18 cellular contexts compared by ENCODE assay signal in genomic region chr21:40923361-40923760, GRCh38.
"Had no signal": no experiment of that assay in that cellular context is flagged by ENCODE, and none has a peak within 500 bp of the region (broad histone marks: within the 10 kb centered on the region; RNA-seq: fewer than 3 reads in every experiment).

No MANE protein-coding gene starts in this region.

- H3K27me3 Mint-ChIP-seq: activated CD4-positive, alpha-beta memory T cell treated with anti-CD3 and anti-CD28 coated beads for 36 hours; activated CD4-positive, alpha-beta T cell treated with anti-CD3 and anti-CD28 coated beads for 36 hours; activated CD8-positive, alpha-beta memory T cell treated with anti-CD3 and anti-CD28 coated beads, Interleukin-2, amount 10 ng/mL, durations not matched to agents 7 days and 5 days; central memory CD8-positive, alpha-beta T cell; stimulated activated naive B cell treated with anti-CD40 and anti-IgM and Interleukin-4, amounts not matched to agents 10 μg/mL and 1 μg/mL and 100 μg/mL, for 72 hours had no signal

- H3K27ac ChIP-seq: colonic mucosa, gastrocnemius medialis, spleen, thoracic aorta had no signal

- H3K4me3 ChIP-seq: colonic mucosa, gastrocnemius medialis, spleen, thoracic aorta had no signal

- H3K4me3 Mint-ChIP-seq: activated CD4-positive, alpha-beta memory T cell treated with anti-CD3 and anti-CD28 coated beads for 36 hours; activated CD4-positive, alpha-beta T cell treated with anti-CD3 and anti-CD28 coated beads for 36 hours; activated CD8-positive, alpha-beta memory T cell treated with anti-CD3 and anti-CD28 coated beads, Interleukin-2, amount 10 ng/mL, durations not matched to agents 7 days and 5 days; activated naive CD8-positive, alpha-beta T cell; central memory CD8-positive, alpha-beta T cell; nephron progenitor cell; stimulated activated naive B cell treated with anti-CD40 and anti-IgM and Interleukin-4, amounts not matched to agents 10 μg/mL and 1 μg/mL and 100 μg/mL, for 72 hours; T-helper 2 cell treated with Interferon-gamma antibody and Interleukin-4, amounts not matched to agents 5 μg/mL and 100 μg/mL, for 36 hours had no signal

- H3K36me3 ChIP-seq: colonic mucosa, gastrocnemius medialis, spleen, thoracic aorta had no signal

- H3K4me1 ChIP-seq: colonic mucosa, gastrocnemius medialis, spleen had no signal

- DNase-seq: activated CD4-positive, alpha-beta memory T cell treated with anti-CD3 and anti-CD28 coated beads for 36 hours; activated CD4-positive, alpha-beta T cell treated with anti-CD3 and anti-CD28 coated beads for 36 hours; activated CD8-positive, alpha-beta memory T cell treated with anti-CD3 and anti-CD28 coated beads, Interleukin-2, amount 10 ng/mL, durations not matched to agents 7 days and 5 days; amniotic stem cell; colonic mucosa; gastrocnemius medialis; head of caudate nucleus; kidney; nephron progenitor cell; occipital lobe; posterior cingulate gyrus; spleen; stimulated activated CD4-positive, alpha-beta T cell treated with anti-CD3 and anti-CD28 coated beads, Interleukin-4, amount 100 ng/mL, for 4 hours; stimulated activated naive B cell treated with anti-CD40 and anti-IgM and Interleukin-4, amounts not matched to agents 10 μg/mL and 1 μg/mL and 100 μg/mL, for 72 hours had no signal

- H3K4me1 Mint-ChIP-seq: activated CD4-positive, alpha-beta T cell treated with anti-CD3 and anti-CD28 coated beads for 36 hours; activated CD8-positive, alpha-beta memory T cell treated with anti-CD3 and anti-CD28 coated beads, Interleukin-2, amount 10 ng/mL, durations not matched to agents 7 days and 5 days; central memory CD8-positive, alpha-beta T cell; nephron progenitor cell; stimulated activated naive B cell treated with anti-CD40 and anti-IgM and Interleukin-4, amounts not matched to agents 10 μg/mL and 1 μg/mL and 100 μg/mL, for 72 hours had no signal

- H3K9me3 ChIP-seq: colonic mucosa, gastrocnemius medialis, thoracic aorta had no signal

- H3K36me3 Mint-ChIP-seq: activated CD4-positive, alpha-beta memory T cell treated with anti-CD3 and anti-CD28 coated beads for 36 hours; activated CD8-positive, alpha-beta memory T cell treated with anti-CD3 and anti-CD28 coated beads, Interleukin-2, amount 10 ng/mL, durations not matched to agents 7 days and 5 days; stimulated activated naive B cell treated with anti-CD40 and anti-IgM and Interleukin-4, amounts not matched to agents 10 μg/mL and 1 μg/mL and 100 μg/mL, for 72 hours had no signal

- H3K27me3 ChIP-seq: colonic mucosa, gastrocnemius medialis, spleen had no signal

- H3K27ac Mint-ChIP-seq: activated CD4-positive, alpha-beta memory T cell treated with anti-CD3 and anti-CD28 coated beads for 36 hours; activated CD4-positive, alpha-beta T cell treated with anti-CD3 and anti-CD28 coated beads for 36 hours; activated CD8-positive, alpha-beta memory T cell treated with anti-CD3 and anti-CD28 coated beads, Interleukin-2, amount 10 ng/mL, durations not matched to agents 7 days and 5 days; activated naive CD8-positive, alpha-beta T cell; nephron progenitor cell; stimulated activated naive B cell treated with anti-CD40 and anti-IgM and Interleukin-4, amounts not matched to agents 10 μg/mL and 1 μg/mL and 100 μg/mL, for 72 hours; T-helper 2 cell treated with Interferon-gamma antibody and Interleukin-4, amounts not matched to agents 5 μg/mL and 100 μg/mL, for 36 hours had no signal
